ENCODE assay signal across 21 cellular contexts in the genomic region with DNA sequence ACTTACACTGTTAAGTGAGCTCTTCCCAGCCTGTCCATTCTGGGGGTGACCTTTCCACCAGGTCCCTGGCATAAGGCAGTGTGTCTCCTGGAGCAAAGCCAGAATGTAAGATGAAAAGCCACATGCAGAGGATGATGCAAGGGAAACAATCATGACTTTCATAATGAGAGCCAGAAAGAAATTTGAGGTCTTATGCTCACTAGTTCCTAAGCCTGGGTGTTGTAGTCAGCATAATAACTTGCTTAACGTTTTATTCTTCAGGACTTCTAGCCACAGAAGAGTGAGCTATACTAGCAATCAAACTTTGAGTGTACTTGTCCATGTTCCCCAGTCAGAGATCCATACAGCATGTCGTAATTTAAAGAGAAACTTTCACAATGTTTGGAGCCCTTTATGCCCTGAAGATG.
DNase-seq lines count a peak whose midpoint lies in the region; ATAC-seq, FAIRE-seq and TF ChIP-seq lines count a peak whose summit lies in the region.
"Had no signal": no experiment of that assay in that cellular context is flagged by ENCODE, and none has a peak within 500 bp of the region (broad histone marks: within the 10 kb centered on the region; RNA-seq: fewer than 3 reads in every experiment).

No MANE protein-coding gene starts in this region.

- no peaks in the 10 kb centered on the region for H3K36me3 Mint-ChIP-seq in activated T-cell treated with anti-CD3 and anti-CD28 coated beads, Interleukin-2, amount 50 U/mL, for 24 hours (ENCODE audit: low read depth)
- H3K36me3 Mint-ChIP-seq: naive B cell had no signal

- no peaks in the 10 kb centered on the region for H3K9me3 ChIP-seq in right atrium auricular region
- no peaks in the 10 kb centered on the region for H3K9me3 ChIP-seq in esophagus muscularis mucosa
- H3K9me3 ChIP-seq in small intestine (ENCODE audit: control insufficient read depth, low read depth), result no peaks in the 10 kb centered on the region
- H3K9me3 ChIP-seq: MG63, prostate gland, thoracic aorta had no signal

- no peak overlapping the region for H3K27ac ChIP-seq in right atrium auricular region
- no peak overlapping the region for H3K27ac ChIP-seq in esophagus muscularis mucosa (replicated peaks in 1 of 4)
- H3K27ac ChIP-seq in small intestine (ENCODE audit: low read depth in 1 of 2, low read length in 1 of 2), result no peak overlapping the region
- H3K27ac ChIP-seq: hepatocyte, prostate gland, thoracic aorta had no signal

- no peaks in the 10 kb centered on the region for H3K27me3 ChIP-seq in right atrium auricular region
- peaks cover 0 to 8% (median 0%) of the 10 kb centered on the region in 4 donors for H3K27me3 ChIP-seq in esophagus muscularis mucosa
- no peaks in the 10 kb centered on the region for H3K27me3 ChIP-seq in small intestine (ENCODE audit: control insufficient read depth in 2 of 2, insufficient read depth in 2 of 2, low read length in 2 of 2)
- H3K27me3 ChIP-seq: hepatocyte, MG63 had no signal

- H3K4me1 Mint-ChIP-seq in activated T-cell treated with anti-CD3 and anti-CD28 coated beads, Interleukin-2, amount 50 U/mL, for 24 hours (ENCODE audit: low read depth), result no peaks in the 10 kb centered on the region
- H3K4me1 Mint-ChIP-seq: B cell, naive B cell had no signal

- FAIRE-seq in small intestine (lab: Jason Lieb, UNC), result no peak
- FAIRE-seq: endothelial cell of umbilical vein had no signal

- no peak for TF ChIP-seq POLR2A in esophagus muscularis mucosa (IDR thresholded peaks at IDR 0.05; ENCODE audit: low read depth)

- 44% methylated on average over 2 of the region's 2 CpGs for WGBS in esophagus muscularis mucosa
- 46 to 73% (median 53%) methylated on average over 2 of the region's 2 CpGs for WGBS in small intestine, 3 donors

- H3K36me3 ChIP-seq in right atrium auricular region, result no peaks in the 10 kb centered on the region
- no peaks in the 10 kb centered on the region for H3K36me3 ChIP-seq in esophagus muscularis mucosa
- no peaks in the 10 kb centered on the region for H3K36me3 ChIP-seq in small intestine (ENCODE audit: control insufficient read depth in 2 of 2, insufficient read depth in 2 of 2, low read length in 2 of 2)
- H3K36me3 ChIP-seq: MG63, prostate gland, thoracic aorta had no signal

- H3K27me3 Mint-ChIP-seq in activated T-cell treated with anti-CD3 and anti-CD28 coated beads, Interleukin-2, amount 50 U/mL, for 24 hours, result peaks cover 41% of the 10 kb centered on the region

- H3K4me1 ChIP-seq in right atrium auricular region (no peaks in the 10 kb centered on the region), esophagus muscularis mucosa (no peaks in the 10 kb centered on the region), small intestine (ENCODE audit: control insufficient read depth in 2 of 2, insufficient read depth in 1 of 2, low read depth in 1 of 2, low read length in 1 of 2) (no peaks in the 10 kb centered on the region)
- H3K4me1 ChIP-seq: prostate gland had no signal

- H3K4me3 ChIP-seq in right atrium auricular region (no peak overlapping the region), esophagus muscularis mucosa (no peak overlapping the region), small intestine (ENCODE audit: low read depth in 1 of 2, low read length in 2 of 2) (no peak overlapping the region)
- H3K4me3 ChIP-seq: hepatocyte, MG63, prostate gland, thoracic aorta had no signal

- no peak overlapping the region for H3K4me3 Mint-ChIP-seq in activated T-cell treated with anti-CD3 and anti-CD28 coated beads, Interleukin-2, amount 50 U/mL, for 24 hours
- H3K4me3 Mint-ChIP-seq: B cell, H9, naive B cell had no signal

- intact Hi-C loops in Right ventricle myocardium superior (cut with DNase I) (no loop called here), esophagus muscularis mucosa (cut with DNase I) (no loop called here)

- no peaks in the 10 kb centered on the region for H3K9me3 Mint-ChIP-seq in activated T-cell treated with anti-CD3 and anti-CD28 coated beads, Interleukin-2, amount 50 U/mL, for 24 hours
- H3K9me3 Mint-ChIP-seq: H9 had no signal

- DNase-seq in Right ventricle myocardium superior (no peak), right atrium auricular region (ENCODE audit: low spot score) (no peak), NCI-H69 (lab: John Stamatoyannopoulos, UW) (peak; percentile 61), esophagus muscularis mucosa (ENCODE audit: extremely low spot score) (peak; percentile 57), small intestine (peak; percentile 9)
- no peak for DNase-seq in activated T-cell treated with anti-CD3 and anti-CD28 coated beads, Interleukin-2, amount 50 U/mL, for 24 hours
- DNase-seq: activated CD4-positive, alpha-beta T cell treated with anti-CD3 and anti-CD28 coated beads, Interleukin-2, amount 50 U/mL, for 1 hour; amniotic stem cell; H9; MG63; naive B cell; NCI-H226; T-helper 9 cell had no signal

- ATAC-seq in Right ventricle myocardium superior (ENCODE audit: poor library complexity) (peak; percentile 71), HG02884 (IDR thresholded peaks at IDR 0.05; ENCODE audit: unreplicated experiment) (no peak), HG03039 (IDR thresholded peaks at IDR 0.05; ENCODE audit: unreplicated experiment) (no peak)
- ATAC-seq: Panc1 had no signal

- TF ChIP-seq CTCF in right atrium auricular region (IDR thresholded peaks at IDR 0.05), result no peak
- no peak for TF ChIP-seq CTCF in esophagus muscularis mucosa (IDR thresholded peaks at IDR 0.05)

- H3K27ac Mint-ChIP-seq in activated T-cell treated with anti-CD3 and anti-CD28 coated beads, Interleukin-2, amount 50 U/mL, for 24 hours, result no peak overlapping the region
- H3K27ac Mint-ChIP-seq: B cell, naive B cell had no signal

- TF ChIP-seq EP300 in esophagus muscularis mucosa (IDR thresholded peaks at IDR 0.05), result no peak

Comparison
In these comparisons a context has a peak if more than half of its experiments do, and no peak if none do; other contexts are left out.
1. DNase-seq: peak in NCI-H69 (single experiment), esophagus muscularis mucosa (single experiment) and small intestine (single experiment); none in Right ventricle myocardium superior (single experiment), right atrium auricular region (single experiment) and activated T-cell treated with anti-CD3 and anti-CD28 coated beads, Interleukin-2, amount 50 U/mL, for 24 hours (single experiment).